ENCODE assay signal across 8 cellular contexts in the genomic region with DNA sequence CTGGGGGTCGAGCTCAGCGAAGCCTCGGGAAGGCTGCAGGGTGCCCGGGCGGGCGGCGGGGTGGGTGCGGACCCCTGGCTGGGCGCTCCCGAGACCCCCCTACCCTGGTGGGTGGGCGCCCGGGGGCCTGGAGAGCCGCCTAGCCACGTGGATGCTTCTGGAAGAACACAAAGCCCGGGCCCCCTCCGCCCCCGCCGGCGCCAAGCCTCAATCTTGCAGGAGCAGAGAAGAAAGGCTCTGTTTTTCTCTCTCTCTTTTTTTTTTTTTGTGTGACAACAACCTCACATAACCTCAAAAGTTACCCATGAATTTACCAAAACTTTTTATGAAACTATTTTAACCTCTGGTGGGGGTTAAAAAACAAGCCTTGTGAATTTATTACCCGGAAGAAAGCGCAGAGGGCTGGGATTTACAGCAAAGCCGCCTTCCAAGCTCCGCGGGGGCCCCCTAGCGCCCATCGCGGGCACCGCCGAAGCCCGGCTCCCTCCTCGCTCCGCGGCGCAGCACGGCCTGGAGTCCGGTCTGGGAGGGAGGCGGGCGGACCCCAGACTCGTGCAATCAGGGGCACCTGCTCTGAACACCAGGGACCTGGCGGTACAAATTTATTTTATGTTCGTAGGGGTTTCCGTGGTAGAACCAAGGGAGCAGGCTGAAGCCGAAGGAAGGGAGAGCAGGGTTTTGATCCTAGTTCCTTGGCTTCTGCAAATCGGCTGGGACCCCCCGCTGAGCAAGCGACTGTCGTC. TPM values are rescaled to one million over a fixed set of nuclear protein-coding genes. Genes with fewer than 3 reads are reported as not detected.
A peak's percentile ranks its signal among the peaks of the same experiment; 100 is the strongest.
DNase-seq lines count a peak whose midpoint lies in the region; ATAC-seq and TF ChIP-seq lines count a peak whose summit lies in the region.

No MANE protein-coding gene starts in this region.

- DNase-seq in GM10266 (ENCODE audit: extremely low spot score) (peak; percentile 88), NCI-H2171 (lab: John Stamatoyannopoulos, UW) (peak; percentile 85), cerebellum (ENCODE audit: low spot score) (peak; percentile 80), kidney glomerular epithelial cell (lab: John Stamatoyannopoulos, UW) (peak; percentile 39), NCI-H446 treated with DMSO at 0.1 percent for 48 hours (lab: John Stamatoyannopoulos, UW) (no peak)
- peak; percentile 81 to 82 for DNase-seq in activated CD4-positive, alpha-beta T cell treated with anti-CD3 and anti-CD28 coated beads for 24 hours (ENCODE audit: low read depth in 2 of 2)
- DNase-seq in stimulated activated CD4-positive, alpha-beta T cell treated with anti-CD3 and anti-CD28 coated beads, Interleukin-15, amount 100 ng/mL, for 24 hours, result peak; percentile 89

- peak; percentile 96 for TF ChIP-seq CTCF in GM10266 (IDR thresholded peaks at IDR 0.05; ENCODE audit: control insufficient read depth, insufficient read depth, low read depth, missing control alignments)

- ATAC-seq in HG02870 (IDR thresholded peaks at IDR 0.05; ENCODE audit: unreplicated experiment), result peak; percentile 73

RNA-seq across cellular contexts. Expression of a gene that starts 58.8 kb away (rescaled TPM):
- total RNA-seq in cerebellum, result not detected
